Comparison of ENCODE assay signal across 1 cellular context in genomic region chr1:50968884-50969610, GRCh38.
TF ChIP-seq lines count a peak whose summit lies in the region.

No MANE protein-coding gene starts in this region.

TF ChIP-seq in HepG2, 621 proteins besides CTCF, POLR2A, EP300 and RAD21 (continued from another document):
- TF ChIP-seq ZNF740 (CRISPR knock-in tag; IDR thresholded peaks at IDR 0.05) (no peak), HOXA7 (CRISPR knock-in tag; IDR thresholded peaks at IDR 0.05) (no peak), MNT (IDR thresholded peaks at IDR 0.05) (no peak), SMAD1 (CRISPR knock-in tag; IDR thresholded peaks at IDR 0.05; ENCODE audit: borderline replicate concordance, low read depth) (no peak), ZNF20 (CRISPR knock-in tag; IDR thresholded peaks at IDR 0.05) (0 out of 2 replicates have a peak, but pooled peaks have one; percentile 48), ZNF781 (CRISPR knock-in tag; IDR thresholded peaks at IDR 0.05; ENCODE audit: borderline replicate concordance, not compliant biosample characterization) (no peak), ZBTB42 (CRISPR knock-in tag; IDR thresholded peaks at IDR 0.05) (no peak; the same call in 1 of the 2 replicates), ZSCAN9 (CRISPR knock-in tag; IDR thresholded peaks at IDR 0.05; ENCODE audit: borderline replicate concordance) (no peak), MTF2 (CRISPR knock-in tag; IDR thresholded peaks at IDR 0.05; ENCODE audit: borderline replicate concordance) (no peak), LBX2 (CRISPR knock-in tag; IDR thresholded peaks at IDR 0.05; ENCODE audit: borderline replicate concordance) (no peak), PBX2 (CRISPR knock-in tag; IDR thresholded peaks at IDR 0.05) (no peak), FOXK2 (IDR thresholded peaks at IDR 0.05) (no peak), MBD4 (IDR thresholded peaks at IDR 0.05; ENCODE audit: borderline replicate concordance, low read length) (no peak), CCDC6 (CRISPR knock-in tag; IDR thresholded peaks at IDR 0.05) (no peak), KAT8 (CRISPR knock-in tag; IDR thresholded peaks at IDR 0.05) (no peak), ZNF790 (CRISPR knock-in tag; IDR thresholded peaks at IDR 0.05; ENCODE audit: borderline replicate concordance) (no peak), ZNF576 (CRISPR knock-in tag; IDR thresholded peaks at IDR 0.05) (peak; percentile 23; the same call in 1 of the 2 replicates), NFRKB (IDR thresholded peaks at IDR 0.05) (no peak), ZNF619 (CRISPR knock-in tag; IDR thresholded peaks at IDR 0.05) (no peak), MTA3 (CRISPR knock-in tag; IDR thresholded peaks at IDR 0.05) (no peak), ZBTB8A (CRISPR knock-in tag; IDR thresholded peaks at IDR 0.05; ENCODE audit: borderline replicate concordance, low read depth) (no peak), POGZ (CRISPR knock-in tag; IDR thresholded peaks at IDR 0.05) (no peak), ZNF552 (CRISPR knock-in tag; IDR thresholded peaks at IDR 0.05; ENCODE audit: borderline replicate concordance) (no peak), SRSF4 (IDR thresholded peaks at IDR 0.05; ENCODE audit: low read depth, low read length, poor library complexity, severe bottlenecking) (no peak), FOXM1 (CRISPR knock-in tag; IDR thresholded peaks at IDR 0.05) (no peak), RFX1 (IDR thresholded peaks at IDR 0.05) (no peak), ATAD3A (CRISPR knock-in tag; IDR thresholded peaks at IDR 0.05) (no peak), ZNF33A (CRISPR knock-in tag; IDR thresholded peaks at IDR 0.05; ENCODE audit: borderline replicate concordance) (no peak), ZMAT5 (CRISPR knock-in tag; IDR thresholded peaks at IDR 0.05; ENCODE audit: borderline replicate concordance, low read depth) (no peak), ZNF317 (CRISPR knock-in tag; IDR thresholded peaks at IDR 0.05) (0 out of 2 replicates have a peak, but pooled peaks have one; percentile 40), ZFP36 (IDR thresholded peaks at IDR 0.05; ENCODE audit: borderline replicate concordance, low read depth, low read length, partially characterized antibody) (no peak), ZNF501 (CRISPR knock-in tag; IDR thresholded peaks at IDR 0.05) (no peak), AFF4 (CRISPR knock-in tag; IDR thresholded peaks at IDR 0.05) (no peak), ZNF251 (CRISPR knock-in tag; IDR thresholded peaks at IDR 0.05) (no peak)
